Comparison of ENCODE assay signal across 1 cellular context in the genomic region with DNA sequence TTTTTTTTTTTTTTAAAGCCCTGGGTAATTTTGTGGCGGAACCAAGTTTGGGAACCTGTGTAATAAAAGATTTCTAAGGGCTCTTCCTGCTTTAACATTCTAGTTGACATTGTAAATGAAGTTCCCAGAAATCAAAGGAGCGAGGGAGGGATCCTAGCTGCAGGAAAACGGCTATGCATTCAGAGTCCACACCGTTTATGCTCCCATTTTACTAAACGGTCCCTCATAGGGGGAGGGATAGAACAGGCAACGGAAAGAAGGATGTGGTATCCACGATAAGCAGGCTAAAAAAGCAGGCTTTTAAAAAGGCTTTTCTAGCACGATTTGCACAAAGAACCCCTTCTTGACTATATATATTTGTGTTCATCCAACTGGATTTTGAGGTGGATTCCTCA.
TF ChIP-seq lines count a peak whose summit lies in the region.

No MANE protein-coding gene starts in this region.

TF ChIP-seq in endothelial cell of umbilical vein, 7 proteins besides CTCF, POLR2A, EP300 and RAD21:
- no peak for TF ChIP-seq FOS (IDR thresholded peaks at IDR 0.05; ENCODE audit: borderline replicate concordance, insufficient read depth, low read length)
